16 cellular contexts compared by ENCODE assay signal in genomic region chr7:79668292-79668691, GRCh38.
A peak's percentile ranks its signal among the peaks of the same experiment; 100 is the strongest.
DNase-seq lines count a peak whose midpoint lies in the region; ATAC-seq and TF ChIP-seq lines count a peak whose summit lies in the region.
"Had no signal": no experiment of that assay in that cellular context is flagged by ENCODE, and none has a peak within 500 bp of the region (broad histone marks: within the 10 kb centered on the region; RNA-seq: fewer than 3 reads in every experiment).

No MANE protein-coding gene starts in this region.

- no peak for ATAC-seq in HG02798 (IDR thresholded peaks at IDR 0.05; ENCODE audit: poor library complexity, unreplicated experiment)
- ATAC-seq: CD8-positive, alpha-beta T cell had no signal

- CTCF ChIA-PET in activated naive CD4-positive, alpha-beta T cell treated with anti-CD3 and anti-CD28 coated beads for 36 hours (lab: Charles Lee), result no interaction called here

- no peak overlapping the region for H3K4me2 ChIP-seq in GM23248 (ENCODE audit: unreplicated experiment)

- no peak overlapping the region for H3K4me3 Mint-ChIP-seq in activated naive CD4-positive, alpha-beta T cell treated with anti-CD3 and anti-CD28 coated beads for 36 hours
- H3K4me3 Mint-ChIP-seq: CD8-positive, alpha-beta T cell; HFFc6 had no signal

- no peaks in the 10 kb centered on the region for H3K27me3 Mint-ChIP-seq in activated naive CD4-positive, alpha-beta T cell treated with anti-CD3 and anti-CD28 coated beads for 36 hours (ENCODE audit: low read depth)

- no peaks in the 10 kb centered on the region for H3K4me1 Mint-ChIP-seq in activated naive CD4-positive, alpha-beta T cell treated with anti-CD3 and anti-CD28 coated beads for 36 hours (ENCODE audit: low read depth)

- DNase-seq in GM23248, result peak; percentile 11
- peak; percentile 20 for DNase-seq in brain microvascular endothelial cell
- peak; percentile 56 for DNase-seq in fibroblast of the aortic adventitia (ENCODE audit: low read depth)
- DNase-seq in skeletal muscle cell (ENCODE audit: low read depth), result peak; percentile 9
- DNase-seq in nucleus accumbens (lab: John Stamatoyannopoulos, UW), result no peak
- DNase-seq in activated naive CD4-positive, alpha-beta T cell treated with anti-CD3 and anti-CD28 coated beads for 36 hours, result no peak
- DNase-seq: BE2C; CD8-positive, alpha-beta T cell; COR-L47; DMS153; DMS79 treated with DMSO at 0.1 percent for 48 hours; GDM1; HCEC 1CT; HFFc6 had no signal

- TF ChIP-seq CTCF in brain microvascular endothelial cell (IDR thresholded peaks at IDR 0.05; ENCODE audit: low read depth, low read length, missing control alignments) (no peak), fibroblast of the aortic adventitia (IDR thresholded peaks at IDR 0.05; ENCODE audit: insufficient read depth, low read length) (no peak)

- no peaks in the 10 kb centered on the region for H3K79me2 ChIP-seq in GM23248 (ENCODE audit: insufficient read depth)

- H3K27ac ChIP-seq in GM23248, result no peak overlapping the region
- no peak overlapping the region for H3K27ac ChIP-seq in brain microvascular endothelial cell
- H3K27ac ChIP-seq: C4-2B had no signal

- no peaks in the 10 kb centered on the region for H3K9me3 ChIP-seq in GM23248 (ENCODE audit: low read depth)
- H3K9me3 ChIP-seq: BE2C had no signal

- H3K9ac ChIP-seq in GM23248, result no peak overlapping the region

- H3K27me3 ChIP-seq in GM23248 (replicated peaks; ENCODE audit: insufficient read depth), result no peaks in the 10 kb centered on the region
- H3K27me3 ChIP-seq in brain microvascular endothelial cell (replicated peaks), result no peaks in the 10 kb centered on the region
- H3K27me3 ChIP-seq: BE2C had no signal

- H3K4me3 ChIP-seq in GM23248 (no peak overlapping the region), brain microvascular endothelial cell (ENCODE audit: low read depth, low read length) (no peak overlapping the region), fibroblast of the aortic adventitia (ENCODE audit: low read depth, low read length) (no peak overlapping the region), skeletal muscle cell (ENCODE audit: low read depth, low read length) (no peak overlapping the region)

- no peak overlapping the region for H3K27ac Mint-ChIP-seq in activated naive CD4-positive, alpha-beta T cell treated with anti-CD3 and anti-CD28 coated beads for 36 hours
- H3K27ac Mint-ChIP-seq: CD8-positive, alpha-beta T cell; HFFc6 had no signal

- H3K9me3 Mint-ChIP-seq in activated naive CD4-positive, alpha-beta T cell treated with anti-CD3 and anti-CD28 coated beads for 36 hours, result peaks cover 2% of the 10 kb centered on the region
- H3K9me3 Mint-ChIP-seq: CD8-positive, alpha-beta T cell had no signal

- 22 to 31% methylated on average over 3 of the region's 3 CpGs for WGBS in GM23248 (ENCODE audit: low coverage in 1 of 2, low lambda C conversion rate in 2 of 2, missing lambda C conversion rate in 2 of 2), 2 experiments

- H2AFZ ChIP-seq in GM23248, result no peak overlapping the region

- H3K36me3 Mint-ChIP-seq in activated naive CD4-positive, alpha-beta T cell treated with anti-CD3 and anti-CD28 coated beads for 36 hours (ENCODE audit: low read depth), result no peaks in the 10 kb centered on the region
- H3K36me3 Mint-ChIP-seq: CD8-positive, alpha-beta T cell had no signal

- H3K4me1 ChIP-seq in GM23248 (ENCODE audit: insufficient read depth), result no peaks in the 10 kb centered on the region

- H4K20me1 ChIP-seq in GM23248 (ENCODE audit: insufficient read depth), result no peaks in the 10 kb centered on the region

- intact Hi-C loops in activated naive CD4-positive, alpha-beta T cell treated with anti-CD3 and anti-CD28 coated beads for 36 hours (cut with micrococcal nuclease), result no loop called here

- no peaks in the 10 kb centered on the region for H3K36me3 ChIP-seq in GM23248 (ENCODE audit: low read depth)
- H3K36me3 ChIP-seq in brain microvascular endothelial cell (replicated peaks), result no peaks in the 10 kb centered on the region
- H3K36me3 ChIP-seq: BE2C had no signal

- in situ Hi-C loops in GM23248 (cut with MboI), result no loop called here
- in situ Hi-C loops in brain microvascular endothelial cell (cut with HindIII; ENCODE audit: low pct_ligation_motif_present, low sequenced_read_pairs), result no loop called here

- H3F3A ChIP-seq in GM23248 (ENCODE audit: insufficient read depth), result no peaks in the 10 kb centered on the region

- H3K9me2 ChIP-seq in GM23248 (ENCODE audit: insufficient read depth), result no peaks in the 10 kb centered on the region; the same call in 1 of the 2 replicates

Comparison
In these comparisons a context has a peak if more than half of its experiments do, and no peak if none do; other contexts are left out.
1. DNase-seq: peak in GM23248 (single experiment), brain microvascular endothelial cell (single experiment), fibroblast of the aortic adventitia (single experiment) and skeletal muscle cell (single experiment); none in nucleus accumbens (0 of 56) and activated naive CD4-positive, alpha-beta T cell treated with anti-CD3 and anti-CD28 coated beads for 36 hours (single experiment).